In genomic region chr3:177141899-177142651, GRCh38 we compare ENCODE assay signal across 15 cellular contexts. TPM values are rescaled to one million over a fixed set of nuclear protein-coding genes. Genes with fewer than 3 reads are reported as not detected.
DNase-seq lines count a peak whose midpoint lies in the region; ATAC-seq and TF ChIP-seq lines count a peak whose summit lies in the region.
"Had no signal": no experiment of that assay in that cellular context is flagged by ENCODE, and none has a peak within 500 bp of the region (broad histone marks: within the 10 kb centered on the region; RNA-seq: fewer than 3 reads in every experiment).

No MANE protein-coding gene starts in this region.

- H3K27ac ChIP-seq in C4-2B, result peak overlapping the region; percentile 39; the same call in 1 of the 2 replicates
- peak overlapping the region; percentile 94 for H3K27ac ChIP-seq in SU-DHL-6 (ENCODE audit: low read depth, low read length)
- peak overlapping the region; percentile 15 for H3K27ac ChIP-seq in hepatocyte
- no peak overlapping the region for H3K27ac ChIP-seq in brain microvascular endothelial cell
- H3K27ac ChIP-seq: body of pancreas, heart left ventricle, lower lobe of right lung, suprapubic skin had no signal

- H4K20me1 ChIP-seq in SU-DHL-6 (ENCODE audit: low read depth, low read length) (0 out of 2 replicates have a peak, but pooled peaks cover 8% of the 10 kb centered on the region), hepatocyte (ENCODE audit: insufficient read depth, poor library complexity, severe bottlenecking) (peaks cover 97% of the 10 kb centered on the region)

- peaks cover 1% of the 10 kb centered on the region; the same call in 1 of the 2 replicates for H3K36me3 ChIP-seq in SU-DHL-6 (ENCODE audit: low read length)
- H3K36me3 ChIP-seq in hepatocyte (replicated peaks; ENCODE audit: insufficient read depth, low read depth), result no peaks in the 10 kb centered on the region
- no peaks in the 10 kb centered on the region for H3K36me3 ChIP-seq in brain microvascular endothelial cell (replicated peaks)
- H3K36me3 ChIP-seq: heart left ventricle, lower lobe of right lung, suprapubic skin had no signal

- in situ Hi-C loops in brain microvascular endothelial cell (cut with HindIII; ENCODE audit: low pct_ligation_motif_present, low sequenced_read_pairs), result no loop called here

- H3K9me3 ChIP-seq in SU-DHL-6 (ENCODE audit: insufficient read depth, low read length) (no peaks in the 10 kb centered on the region), hepatocyte (ENCODE audit: low read depth) (no peaks in the 10 kb centered on the region)
- H3K9me3 ChIP-seq: body of pancreas, lower lobe of right lung, SK-N-SH, suprapubic skin had no signal

- intact Hi-C loops in lower leg skin (cut with DNase I; ENCODE audit: low total_unique reads), result no loop called here

- WGBS in hepatocyte (ENCODE audit: low lambda C conversion rate, missing lambda C conversion rate), result 82% methylated on average over 6 of the region's 6 CpGs
- 58 to 65% methylated on average over 6 of the region's 6 CpGs for WGBS in lower leg skin, 2 donors

- no peak overlapping the region for H3K4me3 ChIP-seq in SU-DHL-6 (ENCODE audit: insufficient read depth, low read length, poor library complexity, severe bottlenecking)
- no peak overlapping the region for H3K4me3 ChIP-seq in hepatocyte
- H3K4me3 ChIP-seq in brain microvascular endothelial cell (ENCODE audit: low read depth, low read length), result no peak overlapping the region
- H3K4me3 ChIP-seq in lower leg skin (ENCODE audit: low read depth, poor library complexity, severe bottlenecking), result no peak overlapping the region
- H3K4me3 ChIP-seq: body of pancreas, heart left ventricle, lower lobe of right lung, suprapubic skin had no signal

- H3K9me2 ChIP-seq in SU-DHL-6 (replicated peaks; ENCODE audit: insufficient read depth, low read length) (no peaks in the 10 kb centered on the region), hepatocyte (replicated peaks; ENCODE audit: insufficient read depth) (no peaks in the 10 kb centered on the region)
- H3K9me2 ChIP-seq: SK-N-SH had no signal

- H3K79me2 ChIP-seq in SU-DHL-6 (ENCODE audit: insufficient read depth, low read length), result peaks cover 100% of the 10 kb centered on the region
- peaks cover 100% of the 10 kb centered on the region for H3K79me2 ChIP-seq in hepatocyte

- H3K9ac ChIP-seq in SU-DHL-6 (ENCODE audit: low read length), result peak overlapping the region; percentile 26
- H3K9ac ChIP-seq: SK-N-SH had no signal

- DNase-seq in ELF-1 (ENCODE audit: low read depth, low spot score), result peak; percentile 47
- no peak for DNase-seq in hepatocyte (ENCODE audit: low spot score)
- no peak for DNase-seq in brain microvascular endothelial cell
- DNase-seq in NCI-H1694 treated with DMSO at 0.1 percent for 48 hours (lab: John Stamatoyannopoulos, UW), result no peak
- no peak for DNase-seq in lower leg skin (ENCODE audit: low spot score in 2 of 2)
- DNase-seq: body of pancreas, Caco-2, heart left ventricle, lower lobe of right lung, NCI-H1048, SK-N-SH had no signal

- H3K4me1 ChIP-seq in hepatocyte (ENCODE audit: insufficient read depth), result peaks cover 9% of the 10 kb centered on the region

- H3K4me2 ChIP-seq in SU-DHL-6 (ENCODE audit: low read depth, low read length, poor library complexity, severe bottlenecking), result peak overlapping the region; percentile 98
- H3K4me2 ChIP-seq in hepatocyte, result peak overlapping the region; percentile 36
- H3K4me2 ChIP-seq: SK-N-SH had no signal

- H2AFZ ChIP-seq in SU-DHL-6 (ENCODE audit: low read depth, low read length, severe bottlenecking) (no peak overlapping the region), hepatocyte (no peak overlapping the region)

- peaks cover 64% of the 10 kb centered on the region for H3F3A ChIP-seq in SU-DHL-6 (ENCODE audit: insufficient read depth)

- no peaks in the 10 kb centered on the region for H3K27me3 ChIP-seq in SU-DHL-6 (ENCODE audit: low read length)
- no peaks in the 10 kb centered on the region for H3K27me3 ChIP-seq in hepatocyte
- H3K27me3 ChIP-seq in brain microvascular endothelial cell (replicated peaks), result no peaks in the 10 kb centered on the region
- H3K27me3 ChIP-seq: body of pancreas, heart left ventricle, suprapubic skin had no signal

- no peak for TF ChIP-seq CTCF in C4-2B (conservative IDR thresholded peaks at IDR 0.05)
- TF ChIP-seq CTCF in SU-DHL-6 (IDR thresholded peaks at IDR 0.05; ENCODE audit: insufficient read depth, low read length, poor library complexity, severe bottlenecking), result no peak
- no peak for TF ChIP-seq CTCF in hepatocyte (IDR thresholded peaks at IDR 0.05; ENCODE audit: poor library complexity)
- no peak for TF ChIP-seq CTCF in brain microvascular endothelial cell (IDR thresholded peaks at IDR 0.05; ENCODE audit: low read depth, low read length, missing control alignments)
- TF ChIP-seq CTCF in lower leg skin (IDR thresholded peaks at IDR 0.05), result no peak

- no peak for TF ChIP-seq POLR2A in lower leg skin (IDR thresholded peaks at IDR 0.05)

- ATAC-seq in GM21576 (IDR thresholded peaks at IDR 0.05; ENCODE audit: unreplicated experiment), result no peak
- ATAC-seq: body of pancreas, heart left ventricle, lower lobe of right lung had no signal

RNA-seq across cellular contexts. Expression of gene TBL1XR1, which starts 55.2 kb away (rescaled TPM):
- total RNA-seq in hepatocyte (122 and 165 TPM in 2 replicates), lower leg skin (10 to 100 TPM; 51.6 to 91.1 (median 66.0) TPM)
- 30.2 and 30.4 TPM in 2 replicates for polyA plus RNA-seq in hepatocyte
